26 cellular contexts compared by ENCODE assay signal in the genomic region with DNA sequence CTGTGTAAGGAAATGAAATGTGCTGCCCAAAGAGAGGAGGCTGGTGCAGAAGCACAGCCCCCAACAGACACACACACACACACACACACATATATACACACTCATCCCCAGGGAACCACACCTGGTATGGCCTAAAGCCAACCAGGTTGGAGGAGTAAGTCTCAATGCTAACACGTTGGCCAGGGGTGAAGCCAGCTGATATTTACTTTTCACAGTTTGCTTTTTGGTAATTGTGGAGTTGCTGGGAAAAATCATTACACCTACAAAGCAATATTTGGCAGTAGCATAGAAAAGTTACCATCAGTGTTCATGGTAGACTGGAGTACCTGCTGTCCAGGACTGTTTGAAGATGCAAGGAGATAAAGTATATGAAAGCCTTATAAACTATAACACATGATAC. TPM values are rescaled to one million over a fixed set of nuclear protein-coding genes. Genes with fewer than 3 reads are reported as not detected.
DNase-seq lines count a peak whose midpoint lies in the region; ATAC-seq, FAIRE-seq and TF ChIP-seq lines count a peak whose summit lies in the region.
"Had no signal": no experiment of that assay in that cellular context is flagged by ENCODE, and none has a peak within 500 bp of the region (broad histone marks: within the 10 kb centered on the region; RNA-seq: fewer than 3 reads in every experiment).

No MANE protein-coding gene starts in this region.

- H3F3A ChIP-seq in SK-N-SH (replicated peaks; ENCODE audit: insufficient read depth) = no peaks in the 10 kb centered on the region

- DNase-seq in DMS53 (lab: John Stamatoyannopoulos, UW) (peak; percentile 41), DMS53 treated with DMSO at 0.1 percent for 48 hours (lab: John Stamatoyannopoulos, UW; ENCODE audit: unreplicated experiment) (no peak), NCI-H2196 (lab: John Stamatoyannopoulos, UW; ENCODE audit: unreplicated experiment) (peak; percentile 70), breast epithelium (ENCODE audit: low spot score in 2 of 2) (no peak), pancreas (peak in 3 of 6 donors; percentile 52 to 62 (median 61)), SK-N-SH (no peak), midbrain (lab: John Stamatoyannopoulos, UW) (no peak)
- DNase-seq in NK-92 treated with Interleukin-12 subunit alpha and Interleukin-12 subunit beta, amount 100 ng/mL, for 24 hours (lab: John Stamatoyannopoulos, UW) = no peak
- DNase-seq: 8988T; activated CD4-positive, alpha-beta T cell treated with anti-CD3 and anti-CD28 coated beads for 48 hours; activated naive CD4-positive, alpha-beta T cell; activated T-cell treated with anti-CD3 and anti-CD28 coated beads, Interleukin-2, amount 50 U/mL, for 4 hours; brain microvascular endothelial cell; CD4-positive, alpha-beta memory T cell; DMS79 treated with DMSO at 0.1 percent for 48 hours; effector CD8-positive, alpha-beta T cell; HFFc6; KBM-7; lower lobe of right lung; NCI-H187 treated with DMSO at 0.1 percent for 48 hours; NCI-H524 had no signal

- H4K20me1 ChIP-seq in SK-N-SH (ENCODE audit: insufficient read depth) = no peaks in the 10 kb centered on the region

- FAIRE-seq in pancreas (lab: Jason Lieb, UNC) = no peak
- FAIRE-seq: GM12878 had no signal

- H3K9me3 ChIP-seq in breast epithelium (no peaks in the 10 kb centered on the region), pancreas (no peaks in the 10 kb centered on the region), SK-N-SH (no peaks in the 10 kb centered on the region)
- H3K9me3 ChIP-seq: gastroesophageal sphincter, lower lobe of right lung, upper lobe of left lung had no signal

- H3K27ac ChIP-seq in breast epithelium (peak overlapping the region; percentile 27 to 78), pancreas (peak overlapping the region in 1 of 4 donors; percentile 24), SK-N-SH (ENCODE audit: low read depth in 2 of 2, low read length in 1 of 2) (no peak overlapping the region)
- H3K27ac ChIP-seq: brain microvascular endothelial cell, gastroesophageal sphincter, lower lobe of right lung had no signal

- H3K4me2 ChIP-seq in SK-N-SH = no peak overlapping the region
- H3K4me2 ChIP-seq: GM23338 had no signal

- no peak for TF ChIP-seq CTCF in breast epithelium (IDR thresholded peaks at IDR 0.05)
- TF ChIP-seq CTCF in pancreas (IDR thresholded peaks at IDR 0.05) = no peak
- no peak for TF ChIP-seq CTCF in SK-N-SH (IDR thresholded peaks at IDR 0.05)

- H3K36me3 ChIP-seq in breast epithelium = no peaks in the 10 kb centered on the region
- peaks cover 0 to under 1% (median 0%) of the 10 kb centered on the region in 3 donors for H3K36me3 ChIP-seq in pancreas
- H3K36me3 ChIP-seq in SK-N-SH (replicated peaks in 1 of 2; ENCODE audit: control insufficient read depth in 1 of 2, insufficient read depth in 2 of 2, low read length in 1 of 2) = peaks cover 0 to 8% of the 10 kb centered on the region in 2 experiments
- H3K36me3 ChIP-seq: brain microvascular endothelial cell had no signal

- no peak overlapping the region for H3K9ac ChIP-seq in SK-N-SH

- WGBS in pancreas, 2 donors = 13 to 16% methylated on average over 1 of the region's 1 CpG
- WGBS in SK-N-SH (ENCODE audit: low lambda C conversion rate) = 64% methylated on average over 1 of the region's 1 CpG

- no peak for TF ChIP-seq RAD21 in SK-N-SH (IDR thresholded peaks at IDR 0.05; ENCODE audit: low read length)

- no peaks in the 10 kb centered on the region for H3K79me2 ChIP-seq in SK-N-SH (ENCODE audit: insufficient read depth)

- no peak overlapping the region for H2AFZ ChIP-seq in SK-N-SH (ENCODE audit: low read depth)
- H2AFZ ChIP-seq: GM23338 had no signal

- H3K9me2 ChIP-seq in SK-N-SH = no peaks in the 10 kb centered on the region

- TF ChIP-seq EP300 in SK-N-SH (IDR thresholded peaks at IDR 0.05; ENCODE audit: borderline replicate concordance in 1 of 2, low read depth in 1 of 2, low read length in 1 of 2) = no peak

- no peak for TF ChIP-seq POLR2A in breast epithelium (IDR thresholded peaks at IDR 0.05)

- CTCF ChIA-PET in SK-N-SH (lab: Yijun Ruan, JAX) = no interaction called here

- peaks cover 0 to 8% of the 10 kb centered on the region in 2 donors for H3K4me1 ChIP-seq in breast epithelium
- H3K4me1 ChIP-seq in pancreas = peaks cover 0 to 28% (median 3%) of the 10 kb centered on the region in 3 donors
- H3K4me1 ChIP-seq in SK-N-SH (ENCODE audit: control insufficient read depth in 1 of 2, insufficient read depth in 2 of 2, low read depth in 1 of 2, low read length in 1 of 2) = peaks cover 0 to 14% of the 10 kb centered on the region in 2 experiments; a peak in 1 of 4 replicates

- intact Hi-C loops in breast epithelium (cut with DNase I; ENCODE audit: low total_unique reads) = no loop called here
- intact Hi-C loops in pancreas (cut with DNase I) = no loop called here

- POLR2A ChIA-PET in SK-N-SH (lab: Yijun Ruan, JAX) = no interaction called here

- H3K4me3 ChIP-seq in breast epithelium = no peak overlapping the region
- no peak overlapping the region for H3K4me3 ChIP-seq in pancreas
- no peak overlapping the region for H3K4me3 ChIP-seq in SK-N-SH (ENCODE audit: low read depth in 2 of 2, low read length in 1 of 2)
- H3K4me3 ChIP-seq: gastroesophageal sphincter, GM12878, GM23338, lower lobe of right lung, upper lobe of left lung had no signal

- H3K27me3 ChIP-seq in breast epithelium (no peaks in the 10 kb centered on the region), pancreas (no peaks in the 10 kb centered on the region), SK-N-SH (ENCODE audit: insufficient read depth) (no peaks in the 10 kb centered on the region)
- H3K27me3 ChIP-seq: brain microvascular endothelial cell, gastroesophageal sphincter, upper lobe of left lung had no signal

- peak; percentile 51 to 81 (median 77) for ATAC-seq in pancreas
- ATAC-seq: activated T-cell treated with anti-CD3 and anti-CD28 coated beads, Interleukin-2, amount 50 U/mL, for 4 hours; esophagus mucosa; gastroesophageal sphincter; GM23338; lower lobe of right lung had no signal

TF ChIP-seq in SK-N-SH, 30 proteins besides CTCF, POLR2A, EP300 and RAD21:
- TF ChIP-seq RCOR1 (IDR thresholded peaks at IDR 0.05; ENCODE audit: low read length) (no peak), IRF3 (IDR thresholded peaks at IDR 0.05; ENCODE audit: low read depth, low read length) (no peak), TCF12 (IDR thresholded peaks at IDR 0.05) (no peak), TEAD4 (IDR thresholded peaks at IDR 0.05; ENCODE audit: borderline replicate concordance, insufficient read depth) (no peak), POLR2AphosphoS5 (IDR thresholded peaks at IDR 0.05; ENCODE audit: low read depth, low read length) (no peak), YY1 (IDR thresholded peaks at IDR 0.05; ENCODE audit: low read depth) (no peak), SIN3A (IDR thresholded peaks at IDR 0.05; ENCODE audit: borderline replicate concordance, low read depth, low read length) (no peak), USF2 (IDR thresholded peaks at IDR 0.05; ENCODE audit: borderline replicate concordance, low read depth, low read length) (no peak), FOSL2 (IDR thresholded peaks at IDR 0.05; ENCODE audit: borderline replicate concordance, low read depth) (no peak), RFX5 (IDR thresholded peaks at IDR 0.05; ENCODE audit: low read length) (no peak), TAF1 (IDR thresholded peaks at IDR 0.05; ENCODE audit: borderline replicate concordance, low read depth, low read length) (no peak), RXRA (IDR thresholded peaks at IDR 0.05; ENCODE audit: borderline replicate concordance, low read depth) (no peak)

RNA-seq across cellular contexts. Expression of gene NAA20, which starts 50.3 kb away (rescaled TPM):
- total RNA-seq in breast epithelium (10 to 100 TPM; 32.6 to 47.2 (median 44.5) TPM), pancreas (10 to 100 TPM; 28.0 to 46.9 (median 34.5) TPM)
- polyA plus RNA-seq in pancreas (100 to 1,000 TPM in 1 of 2 donors, 10 to 100 TPM in 1; 89.6 to 124 TPM), SK-N-SH (2012; rRNA removed) (85.0 and 91.8 TPM in 2 replicates)
- polyA plus RNA-seq in SK-N-SH (2012; cell fraction: cytosol; rRNA removed) = 103 and 119 TPM in 2 replicates
- 20.4 and 44.9 TPM in 2 replicates for polyA plus RNA-seq in SK-N-SH (2012; cell fraction: nucleus; rRNA removed)

Comparison
In these comparisons a context has a peak if more than half of its experiments do, and no peak if none do; other contexts are left out.
1. DNase-seq: peak in DMS53 (single experiment) and NCI-H2196 (single experiment); none in DMS53 treated with DMSO at 0.1 percent for 48 hours (single experiment), breast epithelium (0 of 2), NK-92 treated with Interleukin-12 subunit alpha and Interleukin-12 subunit beta, amount 100 ng/mL, for 24 hours (single experiment), SK-N-SH (single experiment) and midbrain (single experiment).
2. H3K27ac ChIP-seq: peak in breast epithelium (2 of 2); none in SK-N-SH (0 of 2).